8 cellular contexts compared by ENCODE assay signal in genomic region chr2:209334188-209335017, GRCh38.
DNase-seq lines count a peak whose midpoint lies in the region; ATAC-seq and TF ChIP-seq lines count a peak whose summit lies in the region.

No MANE protein-coding gene starts in this region.

- no peak overlapping the region for H3K4me3 Mint-ChIP-seq in activated T-cell treated with anti-CD3 and anti-CD28 coated beads, Interleukin-2, amount 50 U/mL, for 24 hours

- no peaks in the 10 kb centered on the region for H3K27me3 ChIP-seq in psoas muscle (ENCODE audit: insufficient read depth in 3 of 3, low read length in 2 of 3)

- no peaks in the 10 kb centered on the region for H3K9me3 ChIP-seq in psoas muscle

- H3K4me1 Mint-ChIP-seq in activated T-cell treated with anti-CD3 and anti-CD28 coated beads, Interleukin-2, amount 50 U/mL, for 24 hours (ENCODE audit: low read depth), result no peaks in the 10 kb centered on the region

- H3K27ac Mint-ChIP-seq in activated T-cell treated with anti-CD3 and anti-CD28 coated beads, Interleukin-2, amount 50 U/mL, for 24 hours, result no peak overlapping the region

- no peak overlapping the region for H3K4me3 ChIP-seq in psoas muscle

- H3K27me3 Mint-ChIP-seq in activated T-cell treated with anti-CD3 and anti-CD28 coated beads, Interleukin-2, amount 50 U/mL, for 24 hours, result no peaks in the 10 kb centered on the region

- peaks cover 4% of the 10 kb centered on the region for H3K4me1 ChIP-seq in psoas muscle

- DNase-seq in ELR (ENCODE audit: low read depth) (peak; percentile 75), NCI-H526 (lab: John Stamatoyannopoulos, UW) (peak; percentile 38 to 83), glomerular endothelial cell (ENCODE audit: extremely low read depth, low read depth, low spot score) (peak; percentile 41), psoas muscle (peak; percentile 25 to 52)
- peak; percentile 35 for DNase-seq in activated T-cell treated with anti-CD3 and anti-CD28 coated beads, Interleukin-2, amount 50 U/mL, for 24 hours
- no peak for DNase-seq in activated CD4-positive, CD25-positive, alpha-beta regulatory T cell (lab: John Stamatoyannopoulos, UW)

- ATAC-seq in GM21423 (IDR thresholded peaks at IDR 0.05; ENCODE audit: unreplicated experiment) (peak; percentile 89), HG03571 (IDR thresholded peaks at IDR 0.05; ENCODE audit: unreplicated experiment) (peak; percentile 78), psoas muscle (no peak)

- WGBS in psoas muscle, 3 donors, result 9 to 13% (median 10%) methylated on average over 7 of the region's 7 CpGs

- intact Hi-C loops in psoas muscle (cut with DNase I), result loop anchor here in 1 of 2 donors (10.0 kb wide), 2 partner anchors 220 to 630 kb away; no protein-coding TSS in a partner anchor

- H3K9me3 Mint-ChIP-seq in activated T-cell treated with anti-CD3 and anti-CD28 coated beads, Interleukin-2, amount 50 U/mL, for 24 hours, result no peaks in the 10 kb centered on the region

- H3K27ac ChIP-seq in psoas muscle, result no peak overlapping the region

- H3K36me3 Mint-ChIP-seq in activated T-cell treated with anti-CD3 and anti-CD28 coated beads, Interleukin-2, amount 50 U/mL, for 24 hours (ENCODE audit: low read depth), result no peaks in the 10 kb centered on the region

- TF ChIP-seq CTCF in psoas muscle (IDR thresholded peaks at IDR 0.05), result peak; percentile 77

- no peaks in the 10 kb centered on the region for H3K36me3 ChIP-seq in psoas muscle (ENCODE audit: insufficient read depth in 1 of 2, low read depth in 1 of 2)

Comparison
In these comparisons a context has a peak if more than half of its experiments do, and no peak if none do; other contexts are left out.
1. DNase-seq: peak in ELR (single experiment), NCI-H526 (2 of 2), activated T-cell treated with anti-CD3 and anti-CD28 coated beads, Interleukin-2, amount 50 U/mL, for 24 hours (single experiment), glomerular endothelial cell (single experiment) and psoas muscle (2 of 2); none in activated CD4-positive, CD25-positive, alpha-beta regulatory T cell (0 of 4).
2. ATAC-seq: peak in GM21423 (single experiment) and HG03571 (single experiment); none in psoas muscle (0 of 4).